19 cellular contexts compared by ENCODE assay signal in the genomic region with DNA sequence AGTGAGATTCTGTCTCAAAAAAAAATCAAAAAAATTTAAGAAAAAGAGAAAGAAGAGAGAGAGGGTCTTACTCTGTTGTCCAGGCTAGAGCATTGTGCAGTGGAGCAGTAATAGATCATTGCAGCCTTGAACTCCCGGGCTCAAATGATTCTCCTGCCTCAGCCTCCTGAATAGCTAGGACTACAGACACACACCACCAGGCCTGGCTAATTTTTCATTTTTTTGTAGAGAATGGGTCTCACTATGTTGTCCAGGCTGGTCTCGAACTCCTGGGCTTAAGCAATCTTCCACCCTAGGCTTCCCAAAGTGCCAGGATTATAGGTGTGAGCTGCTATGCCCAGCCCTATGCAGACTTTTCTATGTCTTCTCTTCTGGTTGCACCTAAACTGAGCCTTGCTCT. TPM values are rescaled to one million over a fixed set of nuclear protein-coding genes. Genes with fewer than 3 reads are reported as not detected.
DNase-seq lines count a peak whose midpoint lies in the region; ATAC-seq, FAIRE-seq and TF ChIP-seq lines count a peak whose summit lies in the region.
"Had no signal": no experiment of that assay in that cellular context is flagged by ENCODE, and none has a peak within 500 bp of the region (broad histone marks: within the 10 kb centered on the region; RNA-seq: fewer than 3 reads in every experiment).

No MANE protein-coding gene starts in this region.

- ATAC-seq in DND-41 (ENCODE audit: insufficient read depth, low read depth): 0 out of 3 replicates have a peak, but pooled peaks have one; percentile 22
- ATAC-seq in K562: no peak
- no peak for ATAC-seq in HG03108 (IDR thresholded peaks at IDR 0.05; ENCODE audit: unreplicated experiment)
- ATAC-seq: A549 had no signal

- no peaks in the 10 kb centered on the region for H3K9me1 ChIP-seq in K562 (ENCODE audit: control insufficient read depth, insufficient read depth, low read length)

- H3K27ac ChIP-seq in DND-41 (ENCODE audit: low read length) (no peak overlapping the region), HEK293 (ENCODE audit: extremely low read depth, low read depth, low read length) (no peak overlapping the region), K562 (ENCODE audit: extremely low read depth, low read depth, low read length) (no peak overlapping the region)
- H3K27ac ChIP-seq: A549, C4-2B had no signal

- no peak for TF ChIP-seq RAD21 in K562 (CRISPR knock-in tag; conservative IDR thresholded peaks at IDR 0.05 in 1 of 2, IDR thresholded peaks at IDR 0.05 in 1 of 2)

- H3K4me2 ChIP-seq in DND-41 (ENCODE audit: insufficient read depth, low read length): no peak overlapping the region
- H3K4me2 ChIP-seq in K562 (ENCODE audit: insufficient read depth, low read length): no peak overlapping the region
- H3K4me2 ChIP-seq: A549 had no signal

- TF ChIP-seq POLR2A in K562 (conservative IDR thresholded peaks at IDR 0.05): no peak

- no peak for TF ChIP-seq EP300 in K562 (IDR thresholded peaks at IDR 0.05; ENCODE audit: low read length)

- BruUV-seq in K562 (replicated peaks; lab: Mats Ljungman, UMichigan): no TSS peak

- H3K4me1 ChIP-seq in DND-41 (ENCODE audit: insufficient read depth, low read length) (no peaks in the 10 kb centered on the region), HEK293 (ENCODE audit: control insufficient read depth, insufficient read depth, low read length) (no peaks in the 10 kb centered on the region), K562 (replicated peaks in 1 of 2; ENCODE audit: control insufficient read depth in 2 of 2, insufficient read depth in 2 of 2, low read length in 2 of 2) (no peaks in the 10 kb centered on the region)
- H3K4me1 ChIP-seq: A549, BE2C, HAP-1 had no signal

- peak overlapping the region; percentile 17 for H3K27ac Mint-ChIP-seq in progenitor cell of endocrine pancreas

- POLR2A ChIA-PET in HEK293 (lab: Yijun Ruan, JAX) (no interaction called here), K562 (lab: Yijun Ruan, JAX) (no interaction called here)

- FAIRE-seq in K562 (lab: Jason Lieb, UNC): no peak
- FAIRE-seq: D721Med, GM12892, GM19239, H1 had no signal

- in situ Hi-C loops in K562 (cut with MboI): no loop called here

- H3K36me3 ChIP-seq in DND-41 (ENCODE audit: insufficient read depth, low read length): peaks cover 84% of the 10 kb centered on the region
- peaks cover 70 to 85% of the 10 kb centered on the region in 2 experiments for H3K36me3 ChIP-seq in HEK293 (ENCODE audit: control insufficient read depth in 2 of 2, insufficient read depth in 1 of 2, low read length in 2 of 2)
- peaks cover 61% of the 10 kb centered on the region for H3K36me3 ChIP-seq in K562 (ENCODE audit: control insufficient read depth, insufficient read depth, low read length)

- peaks cover 4% of the 10 kb centered on the region for H3K4me1 Mint-ChIP-seq in progenitor cell of endocrine pancreas (ENCODE audit: low read depth)

- peaks cover 28% of the 10 kb centered on the region for H3K36me3 Mint-ChIP-seq in progenitor cell of endocrine pancreas (ENCODE audit: insufficient read depth)

- H3K9me3 Mint-ChIP-seq in progenitor cell of endocrine pancreas (ENCODE audit: low read depth): no peaks in the 10 kb centered on the region

- H3K4me3 ChIP-seq in DND-41 (ENCODE audit: low read depth in 1 of 2, low read length in 2 of 2) (no peak overlapping the region), HEK293 (ENCODE audit: low read depth, low read length) (no peak overlapping the region), K562 (no peak overlapping the region)
- H3K4me3 ChIP-seq: A549, HAP-1 had no signal

- no peak overlapping the region for H3K4me3 Mint-ChIP-seq in progenitor cell of endocrine pancreas (ENCODE audit: low read depth)
- H3K4me3 Mint-ChIP-seq: CD4-positive, alpha-beta memory T cell had no signal

- TF ChIP-seq CTCF in DND-41 (IDR thresholded peaks at IDR 0.05; ENCODE audit: borderline replicate concordance, extremely low read depth, low read length, poor library complexity, severe bottlenecking) (no peak), HEK293 (tag by site-specific recombination; IDR thresholded peaks at IDR 0.05) (no peak), K562 (IDR thresholded peaks at IDR 0.05 in 2 of 3, conservative IDR thresholded peaks at IDR 0.05 in 1 of 3; ENCODE audit: insufficient read depth in 2 of 3, low read depth in 1 of 3, low read length in 3 of 3) (no peak), progenitor cell of endocrine pancreas (IDR thresholded peaks at IDR 0.05; ENCODE audit: unreplicated experiment) (no peak)

- CTCF ChIA-PET in HEK293 (lab: Yijun Ruan, JAX) (interaction anchor here (0.5 to 1.4 kb wide), 2 partner anchors 12 to 39 kb away, joined by 3 to 5 read pairs; no protein-coding TSS in a partner anchor), K562 (lab: Yijun Ruan, JAX; ENCODE audit: low intra/inter-chr PET ratio) (no interaction called here)

- no peak overlapping the region for H2AFZ ChIP-seq in DND-41 (ENCODE audit: low read depth, low read length)
- no peak overlapping the region for H2AFZ ChIP-seq in K562 (ENCODE audit: low read depth, low read length)

- intact Hi-C loops in K562 (cut with micrococcal nuclease): no loop called here

- 100% methylated on average over 1 of the region's 2 CpGs for WGBS in K562 (ENCODE audit: insufficient coverage, low coverage, missing lambda C conversion rate)

- DNase-seq in DND-41 (no peak), K562 (ENCODE audit: extremely low read depth in 1 of 4, low spot score in 3 of 4) (no peak), progenitor cell of endocrine pancreas (ENCODE audit: low spot score, unreplicated experiment) (no peak), NCI-H510A treated with DMSO at 0.1 percent for 48 hours (lab: John Stamatoyannopoulos, UW) (no peak)
- DNase-seq: BE2C; CD4-positive, alpha-beta memory T cell; DMS153; DMS79 treated with DMSO at 0.1 percent for 48 hours; GDM1 had no signal

- no peaks in the 10 kb centered on the region for H3K27me3 Mint-ChIP-seq in progenitor cell of endocrine pancreas
- H3K27me3 Mint-ChIP-seq: CD4-positive, alpha-beta memory T cell had no signal

- H4K20me1 ChIP-seq in DND-41 (ENCODE audit: insufficient read depth, low read length) (no peaks in the 10 kb centered on the region), K562 (replicated peaks; ENCODE audit: control insufficient read depth, insufficient read depth, low read length) (no peaks in the 10 kb centered on the region)

- H3K9me3 ChIP-seq in DND-41 (ENCODE audit: insufficient read depth, low read length, severe bottlenecking) (no peaks in the 10 kb centered on the region), HEK293 (ENCODE audit: control insufficient read depth, insufficient read depth, low read depth, low read length) (no peaks in the 10 kb centered on the region), K562 (replicated peaks; ENCODE audit: control insufficient read depth, insufficient read depth, low read depth, low read length) (no peaks in the 10 kb centered on the region)
- H3K9me3 ChIP-seq: A549, BE2C, HAP-1 had no signal

- H3K9ac ChIP-seq in DND-41 (ENCODE audit: low read depth, low read length) (no peak overlapping the region), K562 (ENCODE audit: insufficient read depth in 1 of 2, low read depth in 2 of 2, low read length in 2 of 2) (no peak overlapping the region)

- peaks cover 6% of the 10 kb centered on the region; the same call in 1 of the 2 replicates for H3K79me2 ChIP-seq in DND-41 (ENCODE audit: insufficient read depth, low read length)
- no peaks in the 10 kb centered on the region; the same call in 2 of the 3 replicates for H3K79me2 ChIP-seq in K562 (ENCODE audit: control insufficient read depth, insufficient read depth, low read length)

- H3K27me3 ChIP-seq in DND-41 (ENCODE audit: insufficient read depth, low read length, poor library complexity): no peaks in the 10 kb centered on the region
- no peaks in the 10 kb centered on the region for H3K27me3 ChIP-seq in K562 (ENCODE audit: control insufficient read depth in 2 of 2, insufficient read depth in 2 of 2, low read length in 2 of 2)
- H3K27me3 ChIP-seq: BE2C had no signal

RNA-seq across cellular contexts. Expression of a gene that starts 25.0 kb away (rescaled TPM):
- total RNA-seq in K562 (2011; cell fraction: chromatin; rRNA removed; ENCODE audit: low replicate concordance): 18.5 and 28.6 TPM in 2 replicates
- 23.0 and 25.2 TPM in 2 replicates for total RNA-seq in K562 (2011; cell fraction: nucleolus; rRNA removed)
- total RNA-seq in K562 (2011; cell fraction: nucleoplasm; rRNA removed): 21.9 and 25.4 TPM in 2 replicates
- 9.8 and 15.5 TPM in 2 replicates for total RNA-seq in K562 (2014; rRNA removed)
- 18.8 and 20.8 TPM in 2 replicates for total RNA-seq in K562 (2014; rRNA removed; fragmentation: Illumina TruSeq; extraction: Trizol)
- total RNA-seq in K562 (2015; rRNA removed; fragmentation: Illumina TruSeq; extraction: Trizol): 15.6 and 17.4 TPM in 2 replicates
- total RNA-seq in K562 (2021): 30.7 TPM in 2 replicates
- 31.1 and 44.7 TPM in 2 replicates for polyA plus RNA-seq in K562 (2011; rRNA removed)
- 28.2 and 31.7 TPM in 2 replicates for polyA plus RNA-seq in K562 (2011; cell fraction: cytosol; rRNA removed)
- polyA plus RNA-seq in K562 (2011; cell fraction: nucleus; rRNA removed): 18.2 and 19.0 TPM in 2 replicates
- polyA plus RNA-seq in K562 (2012): 32.0 and 35.9 TPM in 2 replicates
- polyA plus RNA-seq in K562 (2014; fragmentation: Illumina TruSeq; extraction: Trizol): 25.3 and 27.1 TPM in 2 replicates
- polyA plus RNA-seq in K562 (2014; fragmentation: Nextera tagmentation; extraction: Ambion mirVana): 1 to 10 TPM; 6.0 to 7.7 TPM
- 25.5 and 29.2 TPM in 2 replicates for polyA plus RNA-seq in K562 (2014; rRNA removed)
- 23.0 and 32.2 TPM in 2 replicates for polyA minus RNA-seq in K562 (2011; rRNA and poly(A)+ RNA removed)
- 16.5 and 19.2 TPM in 2 replicates for polyA minus RNA-seq in K562 (2011; cell fraction: cytosol; rRNA and poly(A)+ RNA removed)
- polyA minus RNA-seq in K562 (2011; cell fraction: nucleus; rRNA and poly(A)+ RNA removed): 9.8 and 18.4 TPM in 2 replicates
- total RNA-seq in progenitor cell of endocrine pancreas: 52.6 and 53.3 TPM in 2 replicates

RNA-seq across cellular contexts. Expression of a gene that starts 28.5 kb away (rescaled TPM):
- 9.3 and 32.6 TPM in 2 replicates for total RNA-seq in K562 (2011; cell fraction: chromatin; rRNA removed; ENCODE audit: low replicate concordance)
- 9.8 and 12.0 TPM in 2 replicates for total RNA-seq in K562 (2011; cell fraction: nucleolus; rRNA removed)
- 16.6 and 25.2 TPM in 2 replicates for total RNA-seq in K562 (2011; cell fraction: nucleoplasm; rRNA removed)
- total RNA-seq in K562 (2014; rRNA removed): 16.1 and 17.6 TPM in 2 replicates
- total RNA-seq in K562 (2014; rRNA removed; fragmentation: Illumina TruSeq; extraction: Trizol): 31.7 and 40.5 TPM in 2 replicates
- 27.2 and 30.2 TPM in 2 replicates for total RNA-seq in K562 (2015; rRNA removed; fragmentation: Illumina TruSeq; extraction: Trizol)
- 22.5 and 23.1 TPM in 2 replicates for total RNA-seq in K562 (2021)
- polyA plus RNA-seq in K562 (2011; rRNA removed): 19.6 and 29.7 TPM in 2 replicates
- 5.5 and 7.6 TPM in 2 replicates for polyA plus RNA-seq in K562 (2011; cell fraction: cytosol; rRNA removed)
- 10.6 and 13.1 TPM in 2 replicates for polyA plus RNA-seq in K562 (2011; cell fraction: nucleus; rRNA removed)
- polyA plus RNA-seq in K562 (2012): 12.4 and 12.6 TPM in 2 replicates
- 21.7 and 23.9 TPM in 2 replicates for polyA plus RNA-seq in K562 (2014; fragmentation: Illumina TruSeq; extraction: Trizol)
- 10 to 100 TPM; 10.2 to 17.6 TPM for polyA plus RNA-seq in K562 (2014; fragmentation: Nextera tagmentation; extraction: Ambion mirVana)
- polyA plus RNA-seq in K562 (2014; rRNA removed): 15.9 and 17.2 TPM in 2 replicates
- 34.3 and 35.6 TPM in 2 replicates for polyA minus RNA-seq in K562 (2011; rRNA and poly(A)+ RNA removed)
- 10.6 and 16.1 TPM in 2 replicates for polyA minus RNA-seq in K562 (2011; cell fraction: cytosol; rRNA and poly(A)+ RNA removed)
- polyA minus RNA-seq in K562 (2011; cell fraction: nucleus; rRNA and poly(A)+ RNA removed): 11.8 and 16.2 TPM in 2 replicates
- 17.4 and 17.6 TPM in 2 replicates for total RNA-seq in progenitor cell of endocrine pancreas

RNA-seq across cellular contexts. Expression of a gene that starts 41.2 kb away (rescaled TPM):
- total RNA-seq in K562 (2011; cell fraction: chromatin; rRNA removed; ENCODE audit: low replicate concordance): not detected in 2 replicates
- 0.13 TPM in 1 of 2 replicates, not detected in the other for total RNA-seq in K562 (2011; cell fraction: nucleolus; rRNA removed)
- not detected in 2 replicates for total RNA-seq in K562 (2011; cell fraction: nucleoplasm; rRNA removed)
- not detected in 2 replicates for total RNA-seq in K562 (2014; rRNA removed)
- not detected in 2 replicates for total RNA-seq in K562 (2014; rRNA removed; fragmentation: Illumina TruSeq; extraction: Trizol)
- not detected in 2 replicates for total RNA-seq in K562 (2015; rRNA removed; fragmentation: Illumina TruSeq; extraction: Trizol)
- not detected in 2 replicates for total RNA-seq in K562 (2021)
- polyA plus RNA-seq in K562 (2011; rRNA removed): 0.04 TPM in 1 of 2 replicates, not detected in the other
- polyA plus RNA-seq in K562 (2011; cell fraction: cytosol; rRNA removed): not detected in 2 replicates
- polyA plus RNA-seq in K562 (2011; cell fraction: nucleus; rRNA removed): not detected in 2 replicates
- 0.03 TPM in 1 of 2 replicates, not detected in the other for polyA plus RNA-seq in K562 (2012)
- polyA plus RNA-seq in K562 (2014; fragmentation: Illumina TruSeq; extraction: Trizol): not detected in 2 replicates
- not detected for polyA plus RNA-seq in K562 (2014; fragmentation: Nextera tagmentation; extraction: Ambion mirVana)
- not detected in 2 replicates for polyA plus RNA-seq in K562 (2014; rRNA removed)
- 0.06 TPM in 1 of 2 replicates, not detected in the other for polyA minus RNA-seq in K562 (2011; rRNA and poly(A)+ RNA removed)
- not detected in 2 replicates for polyA minus RNA-seq in K562 (2011; cell fraction: cytosol; rRNA and poly(A)+ RNA removed)
- polyA minus RNA-seq in K562 (2011; cell fraction: nucleus; rRNA and poly(A)+ RNA removed): not detected in 2 replicates
- 0.22 TPM in 1 of 2 replicates, not detected in the other for total RNA-seq in progenitor cell of endocrine pancreas
- total RNA-seq: HT1080 had no signal
- polyA plus RNA-seq: A549 had no signal

RNA-seq across cellular contexts. Expression of a gene that starts 53.1 kb away (rescaled TPM):
- 37.8 and 44.9 TPM in 2 replicates for total RNA-seq in K562 (2011; cell fraction: chromatin; rRNA removed; ENCODE audit: low replicate concordance)
- 39.6 and 44.5 TPM in 2 replicates for total RNA-seq in K562 (2011; cell fraction: nucleolus; rRNA removed)
- total RNA-seq in K562 (2011; cell fraction: nucleoplasm; rRNA removed): 42.6 and 48.0 TPM in 2 replicates
- total RNA-seq in K562 (2014; rRNA removed) (29.1 and 34.2 TPM in 2 replicates), K562 (2014; rRNA removed; fragmentation: Illumina TruSeq; extraction: Trizol) (42.6 and 43.6 TPM in 2 replicates), K562 (2015; rRNA removed; fragmentation: Illumina TruSeq; extraction: Trizol) (38.2 and 41.0 TPM in 2 replicates), K562 (2021) (35.4 and 36.4 TPM in 2 replicates), progenitor cell of endocrine pancreas (98.1 and 99.5 TPM in 2 replicates)
- polyA plus RNA-seq in K562 (2011; rRNA removed) (48.7 and 95.5 TPM in 2 replicates), K562 (2014; fragmentation: Illumina TruSeq; extraction: Trizol) (46.4 and 47.4 TPM in 2 replicates), K562 (2014; fragmentation: Nextera tagmentation; extraction: Ambion mirVana) (10 to 100 TPM; 63.7 to 68.6 TPM), K562 (2014; rRNA removed) (32.2 and 33.8 TPM in 2 replicates)
- 58.3 and 118 TPM in 2 replicates for polyA plus RNA-seq in K562 (2011; cell fraction: cytosol; rRNA removed)
- 33.5 and 44.6 TPM in 2 replicates for polyA plus RNA-seq in K562 (2011; cell fraction: nucleus; rRNA removed)
- polyA plus RNA-seq in K562 (2012): 41.1 and 52.0 TPM in 2 replicates
- 90.1 and 183 TPM in 2 replicates for polyA minus RNA-seq in K562 (2011; rRNA and poly(A)+ RNA removed)
- 26.7 and 55.8 TPM in 2 replicates for polyA minus RNA-seq in K562 (2011; cell fraction: cytosol; rRNA and poly(A)+ RNA removed)
- polyA minus RNA-seq in K562 (2011; cell fraction: nucleus; rRNA and poly(A)+ RNA removed): 19.7 and 23.4 TPM in 2 replicates
- total RNA-seq: HT1080 had no signal
